ENCODE assay signal across 8 cellular contexts in the genomic region with DNA sequence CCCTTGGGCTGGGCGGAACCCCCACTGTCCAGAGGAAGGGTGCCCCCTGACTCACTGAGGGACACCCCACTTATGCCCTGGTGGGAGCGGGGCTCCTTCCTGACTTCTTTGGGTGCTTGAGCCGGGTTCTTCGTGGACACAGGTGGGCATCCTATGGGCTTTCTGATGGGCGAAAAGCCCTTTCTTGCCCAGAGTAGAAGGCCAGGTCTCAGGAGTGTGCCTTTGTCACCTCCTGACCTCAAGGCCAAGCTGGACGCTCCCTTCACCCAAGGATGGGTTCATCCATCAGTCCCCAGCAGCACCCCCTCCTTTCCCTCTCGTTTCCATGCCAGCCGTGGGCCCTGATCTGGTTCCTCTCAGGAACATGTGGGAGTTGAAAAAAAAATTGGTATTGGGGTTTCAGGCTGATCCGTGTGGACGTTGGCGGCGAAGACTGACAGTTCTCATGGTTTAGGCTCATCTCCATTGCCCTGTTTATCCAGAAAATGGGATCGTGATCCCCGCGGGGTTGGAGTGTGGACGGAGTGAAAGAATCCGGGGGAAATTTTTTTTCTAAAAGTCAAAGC. TPM values are rescaled to one million over a fixed set of nuclear protein-coding genes. Genes with fewer than 3 reads are reported as not detected.
DNase-seq lines count a peak whose midpoint lies in the region; ATAC-seq and TF ChIP-seq lines count a peak whose summit lies in the region.

No MANE protein-coding gene starts in this region.

- DNase-seq in left ventricle myocardium inferior (no peak), cardiac septum (ENCODE audit: low spot score) (no peak), WERI-Rb-1 (no peak), kidney tubule cell (ENCODE audit: low spot score) (no peak), glomerular visceral epithelial cell (ENCODE audit: extremely low spot score) (no peak), OCI-M2 (lab: John Stamatoyannopoulos, UW; ENCODE audit: unreplicated experiment) (no peak)
- no peak for DNase-seq in stimulated activated naive B cell treated with anti-CD40 and anti-IgM and Interleukin-4, amounts not matched to agents 10 μg/mL and 1 μg/mL and 100 μg/mL, for 72 hours

- H3K4me1 Mint-ChIP-seq in stimulated activated naive B cell treated with anti-CD40 and anti-IgM and Interleukin-4, amounts not matched to agents 10 μg/mL and 1 μg/mL and 100 μg/mL, for 72 hours: peaks cover 31 to 53% of the 10 kb centered on the region in 2 donors

- peaks cover 12 to 22% of the 10 kb centered on the region in 2 donors for H3K36me3 Mint-ChIP-seq in stimulated activated naive B cell treated with anti-CD40 and anti-IgM and Interleukin-4, amounts not matched to agents 10 μg/mL and 1 μg/mL and 100 μg/mL, for 72 hours

- H3K27ac ChIP-seq in left ventricle myocardium inferior (replicated peaks) (peak overlapping the region; percentile 99), WERI-Rb-1 (peak overlapping the region; percentile 82)

- TF ChIP-seq CTCF in left ventricle myocardium inferior (IDR thresholded peaks at IDR 0.05; ENCODE audit: borderline replicate concordance) (no peak), WERI-Rb-1 (IDR thresholded peaks at IDR 0.05; ENCODE audit: low read depth, low read length) (no peak)

- no peaks in the 10 kb centered on the region for H3K27me3 Mint-ChIP-seq in stimulated activated naive B cell treated with anti-CD40 and anti-IgM and Interleukin-4, amounts not matched to agents 10 μg/mL and 1 μg/mL and 100 μg/mL, for 72 hours

- H3K4me1 ChIP-seq in left ventricle myocardium inferior: peaks cover 72% of the 10 kb centered on the region

- H3K36me3 ChIP-seq in left ventricle myocardium inferior (peaks cover under 1% of the 10 kb centered on the region), WERI-Rb-1 (peaks cover 1% of the 10 kb centered on the region; the same call in 1 of the 2 replicates)

- H3K9me3 ChIP-seq in left ventricle myocardium inferior (replicated peaks) (no peaks in the 10 kb centered on the region), WERI-Rb-1 (ENCODE audit: severe bottlenecking) (no peaks in the 10 kb centered on the region)

- H3K9me3 Mint-ChIP-seq in stimulated activated naive B cell treated with anti-CD40 and anti-IgM and Interleukin-4, amounts not matched to agents 10 μg/mL and 1 μg/mL and 100 μg/mL, for 72 hours: no peaks in the 10 kb centered on the region

- H3K4me3 Mint-ChIP-seq in stimulated activated naive B cell treated with anti-CD40 and anti-IgM and Interleukin-4, amounts not matched to agents 10 μg/mL and 1 μg/mL and 100 μg/mL, for 72 hours: peak overlapping the region; percentile 97 to 99

- no peak for ATAC-seq in stimulated activated naive B cell treated with anti-CD40 and anti-IgM and Interleukin-4, amounts not matched to agents 10 μg/mL and 1 μg/mL and 100 μg/mL, for 72 hours (replicated peaks)

- peak overlapping the region; percentile 94 for H3K27ac Mint-ChIP-seq in stimulated activated naive B cell treated with anti-CD40 and anti-IgM and Interleukin-4, amounts not matched to agents 10 μg/mL and 1 μg/mL and 100 μg/mL, for 72 hours

- H3K27me3 ChIP-seq in left ventricle myocardium inferior (ENCODE audit: low read depth) (no peaks in the 10 kb centered on the region), WERI-Rb-1 (ENCODE audit: insufficient read depth, low read depth, severe bottlenecking) (no peaks in the 10 kb centered on the region)

- intact Hi-C loops in left ventricle myocardium inferior (cut with micrococcal nuclease) (no loop called here), cardiac septum (cut with DNase I) (loop anchor here (2.0 kb wide), 1 partner anchor 30 kb away; no protein-coding TSS in a partner anchor)

- peak overlapping the region; percentile 92 for H3K4me3 ChIP-seq in left ventricle myocardium inferior
- peak overlapping the region; percentile 86 for H3K4me3 ChIP-seq in WERI-Rb-1 (ENCODE audit: low read depth, low read length)
- H3K4me3 ChIP-seq in iPS-11a (ENCODE audit: low read depth, low read length): peak overlapping the region; percentile 72

RNA-seq across cellular contexts. Expression of a gene that starts 0.7 kb away (rescaled TPM):
- total RNA-seq in left ventricle myocardium inferior (5.4 TPM), cardiac septum (5.6 TPM)

RNA-seq across cellular contexts. Expression of a gene that starts 1.6 kb away (rescaled TPM):
- total RNA-seq in left ventricle myocardium inferior (7.9 TPM), cardiac septum (6.2 TPM)

RNA-seq across cellular contexts. Expression of a gene that starts 58.8 kb away (rescaled TPM):
- total RNA-seq in left ventricle myocardium inferior (141 TPM), cardiac septum (136 TPM)
